ENCODE assay signal across 26 cellular contexts in genomic region chr11:64349404-64349803, GRCh38.
"Had no signal": no experiment of that assay in that cellular context is flagged by ENCODE, and none has a peak within 500 bp of the region (broad histone marks: within the 10 kb centered on the region; RNA-seq: fewer than 3 reads in every experiment).

No MANE protein-coding gene starts in this region.

- H3K4me1 ChIP-seq: adrenal gland, body of pancreas, colonic mucosa had no signal

- H3K27ac ChIP-seq: adrenal gland, body of pancreas, colonic mucosa, epithelial cell of prostate, gastroesophageal sphincter, heart right ventricle had no signal

- H3K9me3 ChIP-seq: adrenal gland, body of pancreas, colonic mucosa, esophagus squamous epithelium, gastroesophageal sphincter, heart right ventricle had no signal

- DNase-seq: activated CD4-positive, alpha-beta memory T cell treated with anti-CD3 and anti-CD28 coated beads for 36 hours; activated CD4-positive, alpha-beta T cell treated with anti-CD3 and anti-CD28 coated beads for 36 hours; activated CD4-positive, alpha-beta T cell treated with anti-CD3 and anti-CD28 coated beads, Interleukin-2, amount 10 ng/mL, durations not matched to agents 24 days and 14 days; activated CD4-positive, CD25-positive, alpha-beta regulatory T cell; activated CD4-positive, CD25-positive, alpha-beta regulatory T cell treated with anti-CD3 and anti-CD28 coated beads, Interleukin-2, amount 50 U/mL, for 72 hours; activated CD8-positive, alpha-beta memory T cell treated with anti-CD3 and anti-CD28 coated beads, Interleukin-2, amount 10 ng/mL, durations not matched to agents 7 days and 5 days; activated CD8-positive, alpha-beta memory T cell treated with anti-CD3 and anti-CD28 coated beads, Interleukin-2, amount 50 U/mL, for 4 hours; activated CD8-positive, alpha-beta T cell treated with anti-CD3 and anti-CD28 coated beads, Interleukin-2, amount 10 ng/mL, durations not matched to agents 7 days and 5 days; activated effector memory CD4-positive, alpha-beta T cell treated with anti-CD3 and anti-CD28 coated beads, Interleukin-2, amount 50 U/mL, for 16 hours; activated naive CD4-positive, alpha-beta T cell treated with anti-CD3 and anti-CD28 coated beads for 36 hours; activated naive CD8-positive, alpha-beta T cell treated with anti-CD3 and anti-CD28 coated beads for 36 hours; activated naive CD8-positive, alpha-beta T cell treated with anti-CD3 and anti-CD28 coated beads, Interleukin-2, amount 50 U/mL, for 24 hours; activated T-cell treated with anti-CD3 and anti-CD28 coated beads, Interleukin-2, amount 50 U/mL, for 1 hour; activated T-cell treated with anti-CD3 and anti-CD28 coated beads, Interleukin-2, amount 50 U/mL, for 48 hours; adrenal gland; amygdala; body of pancreas; caudate nucleus; colonic mucosa; effector CD8-positive, alpha-beta T cell; esophagus squamous epithelium; foreskin melanocyte; heart right ventricle; T-helper 2 cell had no signal

- ATAC-seq: activated CD4-positive, alpha-beta T cell treated with anti-CD3 and anti-CD28 coated beads for 36 hours; activated CD8-positive, alpha-beta memory T cell treated with anti-CD3 and anti-CD28 coated beads, Interleukin-2, amount 10 ng/mL, durations not matched to agents 7 days and 5 days; activated CD8-positive, alpha-beta T cell treated with anti-CD3 and anti-CD28 coated beads, Interleukin-2, amount 10 ng/mL, durations not matched to agents 7 days and 5 days; activated naive CD8-positive, alpha-beta T cell treated with anti-CD3 and anti-CD28 coated beads, Interleukin-2, amount 50 U/mL, for 24 hours; body of pancreas; gastroesophageal sphincter had no signal

- H3K27me3 ChIP-seq: adrenal gland, body of pancreas, colonic mucosa, esophagus squamous epithelium, gastroesophageal sphincter, heart right ventricle had no signal

- H3K36me3 ChIP-seq: adrenal gland, colonic mucosa, esophagus squamous epithelium, gastroesophageal sphincter had no signal

- H3K4me3 ChIP-seq: adrenal gland, body of pancreas, colonic mucosa, esophagus squamous epithelium, gastroesophageal sphincter, heart right ventricle had no signal
